9 cellular contexts compared by ENCODE assay signal in genomic region chr4:173231916-173232315, GRCh38.
DNase-seq lines count a peak whose midpoint lies in the region; ATAC-seq and TF ChIP-seq lines count a peak whose summit lies in the region.
"Had no signal": no experiment of that assay in that cellular context is flagged by ENCODE, and none has a peak within 500 bp of the region (broad histone marks: within the 10 kb centered on the region; RNA-seq: fewer than 3 reads in every experiment).

No MANE protein-coding gene starts in this region.

- no peaks in the 10 kb centered on the region for H3K9me3 Mint-ChIP-seq in nephron progenitor cell

- no peaks in the 10 kb centered on the region for H3K27me3 ChIP-seq in Panc1 (ENCODE audit: control insufficient read depth, insufficient read depth, low read length)
- no peaks in the 10 kb centered on the region for H3K27me3 ChIP-seq in heart left ventricle

- TF ChIP-seq CTCF in Panc1 (IDR thresholded peaks at IDR 0.05) (peak; percentile 39; the same call in 1 of the 2 replicates), heart left ventricle (IDR thresholded peaks at IDR 0.05) (peak in 5 of 12 donors; percentile 12 to 40 (median 34)), nephron progenitor cell (IDR thresholded peaks at IDR 0.05) (no peak), coronary artery (IDR thresholded peaks at IDR 0.05) (no peak)

- H3K9me3 ChIP-seq in Panc1 (ENCODE audit: control insufficient read depth, insufficient read depth, low read depth, low read length) (no peaks in the 10 kb centered on the region), heart left ventricle (no peaks in the 10 kb centered on the region)

- H3K36me3 ChIP-seq in Panc1 (ENCODE audit: control insufficient read depth, insufficient read depth, low read length), result no peaks in the 10 kb centered on the region; the same call in 1 of the 2 replicates
- H3K36me3 ChIP-seq in heart left ventricle, result no peaks in the 10 kb centered on the region

- no peaks in the 10 kb centered on the region for H3K27me3 Mint-ChIP-seq in nephron progenitor cell (ENCODE audit: low read depth, poor library complexity)

- no peak overlapping the region for H3K27ac Mint-ChIP-seq in nephron progenitor cell

- peak overlapping the region; percentile 88 for H3K27ac ChIP-seq in Panc1 (ENCODE audit: low read length)
- H3K27ac ChIP-seq in heart left ventricle, result no peak overlapping the region
- H3K27ac ChIP-seq in coronary artery, result no peak overlapping the region

- H3K4me1 Mint-ChIP-seq in nephron progenitor cell, result peaks cover 6% of the 10 kb centered on the region

- no peak overlapping the region for H3K4me3 ChIP-seq in Panc1 (ENCODE audit: low read depth in 2 of 2, low read length in 2 of 2)
- H3K4me3 ChIP-seq in heart left ventricle, result no peak overlapping the region
- no peak overlapping the region for H3K4me3 ChIP-seq in coronary artery

- CTCF ChIA-PET in Panc1 (lab: Charles Lee), result no interaction called here

- BruUV-seq in Panc1 (replicated peaks; lab: Mats Ljungman, UMichigan), result TSS peak; percentile 13

- peak; percentile 62 for ATAC-seq in GM21825 (IDR thresholded peaks at IDR 0.05; ENCODE audit: unreplicated experiment)
- peak; percentile 78 for ATAC-seq in Panc1
- peak in 3 of 4 donors; percentile 65 to 69 (median 69) for ATAC-seq in heart left ventricle
- no peak for ATAC-seq in GM19455 (IDR thresholded peaks at IDR 0.05; ENCODE audit: unreplicated experiment)

- intact Hi-C loops in Panc1 (cut with micrococcal nuclease; ENCODE audit: unreplicated experiment) (no loop called here), heart left ventricle (cut with DNase I) (loop anchor here in 1 of 10 donors (10.0 kb wide), 1 partner anchor 57 kb away; no protein-coding TSS in a partner anchor)

- H3K36me3 Mint-ChIP-seq in nephron progenitor cell (ENCODE audit: low read depth), result peaks cover 17% of the 10 kb centered on the region

- DNase-seq in DMS 273 (lab: John Stamatoyannopoulos, UW; ENCODE audit: unreplicated experiment) (peak; percentile 63), Panc1 (ENCODE audit: low read depth, low spot score) (no peak), heart left ventricle (no peak), nephron progenitor cell (no peak), coronary artery (ENCODE audit: low spot score) (no peak)
- DNase-seq in activated CD8-positive, alpha-beta memory T cell treated with anti-CD3 and anti-CD28 coated beads for 24 hours, result no peak
- DNase-seq: activated gamma-delta T cell had no signal

- 42 to 65% (median 54%) methylated on average over 1 of the region's 1 CpG for WGBS in heart left ventricle, 4 donors

- H3K4me1 ChIP-seq in Panc1 (ENCODE audit: control insufficient read depth, insufficient read depth, low read length), result peaks cover 53% of the 10 kb centered on the region
- H3K4me1 ChIP-seq in heart left ventricle, result peaks cover 0 to 20% (median 4%) of the 10 kb centered on the region in 12 donors

- no peak overlapping the region for H3K4me3 Mint-ChIP-seq in nephron progenitor cell

- POLR2A ChIA-PET in Panc1 (lab: Charles Lee), result no interaction called here

- in situ Hi-C loops in Panc1 (cut with HindIII; ENCODE audit: low pct_unique_long_range_greater_than_20kb, low sequenced_read_pairs), result no loop called here

- no peak for TF ChIP-seq POLR2A in heart left ventricle (IDR thresholded peaks at IDR 0.05)
